15 cellular contexts compared by ENCODE assay signal in the genomic region with DNA sequence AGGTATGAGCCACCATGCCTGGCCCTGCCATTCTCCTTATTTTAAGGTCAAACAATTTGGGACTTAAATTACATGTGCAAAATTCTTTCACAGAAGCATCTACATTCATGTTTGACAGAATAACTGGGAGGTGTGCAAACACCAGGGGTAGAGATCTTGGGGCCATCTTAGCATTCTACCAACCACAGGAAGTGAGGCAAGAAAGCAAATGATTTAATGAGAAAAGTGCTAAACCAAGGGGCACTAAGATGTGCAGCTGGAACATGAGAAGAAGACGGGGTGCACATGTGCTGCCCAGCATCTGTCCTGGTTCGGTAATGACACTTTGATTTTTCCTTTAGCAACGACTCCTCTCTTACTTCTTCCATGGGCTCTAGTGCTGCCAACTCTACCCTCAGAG. TPM values are rescaled to one million over a fixed set of nuclear protein-coding genes. Genes with fewer than 3 reads are reported as not detected.
DNase-seq lines count a peak whose midpoint lies in the region; ATAC-seq, FAIRE-seq and TF ChIP-seq lines count a peak whose summit lies in the region.
"Had no signal": no experiment of that assay in that cellular context is flagged by ENCODE, and none has a peak within 500 bp of the region (broad histone marks: within the 10 kb centered on the region; RNA-seq: fewer than 3 reads in every experiment).

No MANE protein-coding gene starts in this region.

- no peak overlapping the region for H3K4me3 ChIP-seq in NB4 (ENCODE audit: low read depth, low read length)
- H3K4me3 ChIP-seq: K562, PC-9, SK-N-MC had no signal

- H3K36me3 Mint-ChIP-seq in activated T-cell treated with anti-CD3 and anti-CD28 coated beads, Interleukin-2, amount 50 U/mL, for 4 hours (ENCODE audit: insufficient read depth), result no peaks in the 10 kb centered on the region
- peaks cover 11% of the 10 kb centered on the region for H3K36me3 Mint-ChIP-seq in central memory CD8-positive, alpha-beta T cell (ENCODE audit: insufficient read depth)

- peak overlapping the region; percentile 11 for H3K27ac Mint-ChIP-seq in central memory CD8-positive, alpha-beta T cell (ENCODE audit: low read depth)

- H3K27me3 Mint-ChIP-seq in activated T-cell treated with anti-CD3 and anti-CD28 coated beads, Interleukin-2, amount 50 U/mL, for 4 hours (ENCODE audit: low read depth), result no peaks in the 10 kb centered on the region
- no peaks in the 10 kb centered on the region for H3K27me3 Mint-ChIP-seq in central memory CD8-positive, alpha-beta T cell

- H3K9me3 Mint-ChIP-seq in activated T-cell treated with anti-CD3 and anti-CD28 coated beads, Interleukin-2, amount 50 U/mL, for 4 hours, result no peaks in the 10 kb centered on the region
- no peaks in the 10 kb centered on the region for H3K9me3 Mint-ChIP-seq in central memory CD8-positive, alpha-beta T cell

- peak overlapping the region; percentile 11 for H3K4me3 Mint-ChIP-seq in activated T-cell treated with anti-CD3 and anti-CD28 coated beads, Interleukin-2, amount 50 U/mL, for 4 hours
- peak overlapping the region; percentile 27 for H3K4me3 Mint-ChIP-seq in central memory CD8-positive, alpha-beta T cell

- TF ChIP-seq CTCF in NB4 (IDR thresholded peaks at IDR 0.05; ENCODE audit: low read depth, low read length), result no peak

- no peak for ATAC-seq in activated T-cell treated with anti-CD3 and anti-CD28 coated beads, Interleukin-2, amount 50 U/mL, for 4 hours
- peak; percentile 37 for ATAC-seq in central memory CD8-positive, alpha-beta T cell (replicated peaks; ENCODE audit: extremely low read depth, poor library complexity, severe bottlenecking)
- ATAC-seq: K562 had no signal

- peaks cover 41% of the 10 kb centered on the region for H3K4me1 Mint-ChIP-seq in activated T-cell treated with anti-CD3 and anti-CD28 coated beads, Interleukin-2, amount 50 U/mL, for 4 hours (ENCODE audit: low read depth)
- peaks cover 47% of the 10 kb centered on the region for H3K4me1 Mint-ChIP-seq in central memory CD8-positive, alpha-beta T cell

- FAIRE-seq in HTR-8/SVneo (lab: Jason Lieb, UNC), result no peak
- FAIRE-seq: K562 had no signal

- no peak for DNase-seq in activated T-cell treated with anti-CD3 and anti-CD28 coated beads, Interleukin-2, amount 50 U/mL, for 4 hours
- no peak for DNase-seq in activated T-cell treated with anti-CD3 and anti-CD28 coated beads, Interleukin-2, amount 50 U/mL, for 1 hour
- DNase-seq in NB4 (ENCODE audit: low read depth) (peak; percentile 59), ureter (ENCODE audit: low spot score) (no peak), NCI-H2107 treated with DMSO at 0.1 percent for 48 hours (lab: John Stamatoyannopoulos, UW; ENCODE audit: unreplicated experiment) (no peak), HTR-8/SVneo (ENCODE audit: insufficient read length, low spot score) (no peak)
- no peak for DNase-seq in central memory CD8-positive, alpha-beta T cell (ENCODE audit: low spot score in 2 of 2)
- DNase-seq: GOT3, NCI-H1930, NCI-H2171 treated with DMSO at 0.1 percent for 48 hours, NCI-H510A, PC-9 had no signal

- TF ChIP-seq POLR2A in NB4 (IDR thresholded peaks at IDR 0.05; ENCODE audit: extremely low read depth, insufficient read length), result no peak

RNA-seq across cellular contexts. Expression of gene F12, which starts 1.2 kb away (rescaled TPM):
- 1 to 10 TPM; 1.7 to 5.7 (median 3.1) TPM for total RNA-seq in activated T-cell treated with anti-CD3 and anti-CD28 coated beads, Interleukin-2, amount 50 U/mL, for 4 hours
- total RNA-seq in ureter, result 1.3 TPM

RNA-seq across cellular contexts. Expression of gene PFN3, which starts 10.1 kb away (rescaled TPM):
- not detected for total RNA-seq in activated T-cell treated with anti-CD3 and anti-CD28 coated beads, Interleukin-2, amount 50 U/mL, for 4 hours
- total RNA-seq in ureter, result not detected
- total RNA-seq: K562, M059J, PC-9 had no signal

RNA-seq across cellular contexts. Expression of gene GRK6, which starts 15.9 kb away (rescaled TPM):
- total RNA-seq in activated T-cell treated with anti-CD3 and anti-CD28 coated beads, Interleukin-2, amount 50 U/mL, for 4 hours, result 100 to 1,000 TPM; 140 to 163 (median 158) TPM
- total RNA-seq in ureter, result 30.8 TPM

RNA-seq across cellular contexts. Expression of gene SLC34A1, which starts 26.3 kb away (rescaled TPM):
- total RNA-seq in activated T-cell treated with anti-CD3 and anti-CD28 coated beads, Interleukin-2, amount 50 U/mL, for 4 hours, result not detected
- total RNA-seq in ureter, result not detected
- total RNA-seq: K562 had no signal

RNA-seq across cellular contexts. Expression of gene PRR7, which starts 36.0 kb away (rescaled TPM):
- total RNA-seq in activated T-cell treated with anti-CD3 and anti-CD28 coated beads, Interleukin-2, amount 50 U/mL, for 4 hours, result 10 to 100 TPM; 11.7 to 19.8 (median 14.2) TPM
- total RNA-seq in ureter, result 2.6 TPM
